ENCODE assay signal across 8 cellular contexts in the genomic region with DNA sequence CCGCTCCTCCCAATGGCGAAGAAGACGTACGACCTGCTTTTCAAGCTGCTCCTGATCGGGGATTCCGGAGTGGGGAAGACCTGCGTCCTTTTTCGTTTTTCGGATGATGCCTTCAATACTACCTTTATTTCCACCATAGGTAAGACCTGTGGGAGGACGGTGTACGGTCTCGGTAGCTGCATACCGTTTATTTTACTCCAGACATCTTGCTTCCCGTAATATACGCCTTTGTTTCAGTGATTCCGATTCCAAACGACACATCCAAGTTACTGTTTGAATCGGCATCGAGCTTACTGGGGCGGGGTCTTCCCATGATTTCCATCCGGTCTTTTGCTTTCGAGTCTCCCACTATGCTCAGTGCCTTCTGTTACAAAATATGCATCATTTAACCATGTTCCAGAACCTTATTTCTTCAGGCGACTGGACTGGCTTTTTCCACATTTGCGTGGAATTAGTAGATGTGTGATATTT. TPM values are rescaled to one million over a fixed set of nuclear protein-coding genes. Genes with fewer than 3 reads are reported as not detected.
DNase-seq lines count a peak whose midpoint lies in the region; TF ChIP-seq lines count a peak whose summit lies in the region.

No MANE protein-coding gene starts in this region.

- H3K36me3 ChIP-seq in BJ (ENCODE audit: control insufficient read depth, insufficient read depth, low read length) (no peaks in the 10 kb centered on the region), HUES48 (ENCODE audit: control insufficient read depth, insufficient read depth, low read length) (peaks cover 8% of the 10 kb centered on the region; the same call in 1 of the 2 replicates)

- DNase-seq in BJ (ENCODE audit: low read depth) (no peak), iPS-NIHi11 (ENCODE audit: low spot score) (peak; percentile 17), GM10248 (ENCODE audit: extremely low spot score) (no peak), NCI-H128 (lab: John Stamatoyannopoulos, UW; ENCODE audit: unreplicated experiment) (no peak)
- no peak for DNase-seq in NK-92 treated with Interleukin-12 subunit alpha and Interleukin-12 subunit beta, amount 100 ng/mL, for 24 hours (lab: John Stamatoyannopoulos, UW)

- H3K27me3 ChIP-seq in BJ (ENCODE audit: control insufficient read depth, insufficient read depth, low read length) (no peaks in the 10 kb centered on the region), HUES48 (ENCODE audit: control insufficient read depth, insufficient read depth, low read length) (no peaks in the 10 kb centered on the region)

- H3K9ac ChIP-seq in HUES48 (ENCODE audit: low read depth, low read length): peak overlapping the region; percentile 88

- CTCF ChIA-PET in BJ (lab: Yijun Ruan, JAX): interaction anchor here (0.6 to 1.6 kb wide), 4 partner anchors 31 to 84 kb away, joined by 3 to 4 read pairs (median 4); no protein-coding TSS in a partner anchor
- CTCF ChIA-PET in GM10248 (lab: Yijun Ruan, JAX): interaction anchor here (0.6 to 1.4 kb wide), 5 partner anchors 14 to 51 kb away, joined by 3 to 5 read pairs (median 3); no protein-coding TSS in a partner anchor

- H3K36me3 Mint-ChIP-seq in activated naive CD8-positive, alpha-beta T cell: no peaks in the 10 kb centered on the region
- peaks cover 29% of the 10 kb centered on the region for H3K36me3 Mint-ChIP-seq in stimulated activated naive CD8-positive, alpha-beta T cell treated with anti-CD3 and anti-CD28 coated beads, Interleukin-15, Interleukin-2, amounts not matched to agents 100 ng/mL and 50 ng/mL, for 24 hours (ENCODE audit: low read depth)

- H3K27me3 Mint-ChIP-seq in activated naive CD8-positive, alpha-beta T cell: no peaks in the 10 kb centered on the region
- no peaks in the 10 kb centered on the region for H3K27me3 Mint-ChIP-seq in stimulated activated naive CD8-positive, alpha-beta T cell treated with anti-CD3 and anti-CD28 coated beads, Interleukin-15, Interleukin-2, amounts not matched to agents 100 ng/mL and 50 ng/mL, for 24 hours

- peak overlapping the region; percentile 92 for H3K4me3 Mint-ChIP-seq in activated naive CD8-positive, alpha-beta T cell
- peak overlapping the region; percentile 94 for H3K4me3 Mint-ChIP-seq in stimulated activated naive CD8-positive, alpha-beta T cell treated with anti-CD3 and anti-CD28 coated beads, Interleukin-15, Interleukin-2, amounts not matched to agents 100 ng/mL and 50 ng/mL, for 24 hours

- no peaks in the 10 kb centered on the region for H3K9me3 ChIP-seq in HUES48 (ENCODE audit: control insufficient read depth, insufficient read depth, low read length)

- peaks cover 9% of the 10 kb centered on the region for H3K4me1 ChIP-seq in HUES48 (ENCODE audit: control insufficient read depth, insufficient read depth, low read length)

- peak overlapping the region; percentile 95 for H3K27ac ChIP-seq in HUES48 (ENCODE audit: low read depth, low read length)

- POLR2A ChIA-PET in BJ (lab: Charles Lee): no interaction called here
- POLR2A ChIA-PET in GM10248 (lab: Yijun Ruan, JAX): interaction anchor here (0.9 to 1.5 kb wide), 2 partner anchors 9 to 11 kb away, joined by 3 to 4 read pairs; no protein-coding TSS in a partner anchor

- H3K9me3 Mint-ChIP-seq in activated naive CD8-positive, alpha-beta T cell (ENCODE audit: low read depth): no peaks in the 10 kb centered on the region
- H3K9me3 Mint-ChIP-seq in stimulated activated naive CD8-positive, alpha-beta T cell treated with anti-CD3 and anti-CD28 coated beads, Interleukin-15, Interleukin-2, amounts not matched to agents 100 ng/mL and 50 ng/mL, for 24 hours: no peaks in the 10 kb centered on the region

- H3K4me3 ChIP-seq in BJ (ENCODE audit: low read depth, low read length) (peak overlapping the region; percentile 86), HUES48 (ENCODE audit: low read depth, low read length) (peak overlapping the region; percentile 98)

- peak overlapping the region; percentile 93 for H3K27ac Mint-ChIP-seq in activated naive CD8-positive, alpha-beta T cell
- peak overlapping the region; percentile 87 for H3K27ac Mint-ChIP-seq in stimulated activated naive CD8-positive, alpha-beta T cell treated with anti-CD3 and anti-CD28 coated beads, Interleukin-15, Interleukin-2, amounts not matched to agents 100 ng/mL and 50 ng/mL, for 24 hours

- TF ChIP-seq CTCF in BJ (IDR thresholded peaks at IDR 0.05; ENCODE audit: insufficient read depth, low read depth, low read length): no peak
- no peak for TF ChIP-seq CTCF in GM10248 (IDR thresholded peaks at IDR 0.05; ENCODE audit: control extremely low read depth, extremely low read depth, low read depth, missing control alignments)

- peaks cover 32% of the 10 kb centered on the region for H3K4me1 Mint-ChIP-seq in activated naive CD8-positive, alpha-beta T cell (ENCODE audit: low read depth)
- peaks cover 37% of the 10 kb centered on the region for H3K4me1 Mint-ChIP-seq in stimulated activated naive CD8-positive, alpha-beta T cell treated with anti-CD3 and anti-CD28 coated beads, Interleukin-15, Interleukin-2, amounts not matched to agents 100 ng/mL and 50 ng/mL, for 24 hours (ENCODE audit: low read depth)

RNA-seq across cellular contexts. Expression of gene RAB10, which starts 0.7 kb away (rescaled TPM):
- 50.5 and 98.1 TPM in 2 replicates for polyA plus RNA-seq in BJ (2011; rRNA removed)
- 28.5 and 29.7 TPM in 2 replicates for polyA minus RNA-seq in BJ (2011; rRNA and poly(A)+ RNA removed)

RNA-seq across cellular contexts. Expression of gene KIF3C, which starts 52.3 kb away (rescaled TPM):
- 6.6 and 7.0 TPM in 2 replicates for polyA plus RNA-seq in BJ (2011; rRNA removed)
- 8.4 and 9.1 TPM in 2 replicates for polyA minus RNA-seq in BJ (2011; rRNA and poly(A)+ RNA removed)
